Comparison of ENCODE assay signal across 1 cellular context in the genomic region with DNA sequence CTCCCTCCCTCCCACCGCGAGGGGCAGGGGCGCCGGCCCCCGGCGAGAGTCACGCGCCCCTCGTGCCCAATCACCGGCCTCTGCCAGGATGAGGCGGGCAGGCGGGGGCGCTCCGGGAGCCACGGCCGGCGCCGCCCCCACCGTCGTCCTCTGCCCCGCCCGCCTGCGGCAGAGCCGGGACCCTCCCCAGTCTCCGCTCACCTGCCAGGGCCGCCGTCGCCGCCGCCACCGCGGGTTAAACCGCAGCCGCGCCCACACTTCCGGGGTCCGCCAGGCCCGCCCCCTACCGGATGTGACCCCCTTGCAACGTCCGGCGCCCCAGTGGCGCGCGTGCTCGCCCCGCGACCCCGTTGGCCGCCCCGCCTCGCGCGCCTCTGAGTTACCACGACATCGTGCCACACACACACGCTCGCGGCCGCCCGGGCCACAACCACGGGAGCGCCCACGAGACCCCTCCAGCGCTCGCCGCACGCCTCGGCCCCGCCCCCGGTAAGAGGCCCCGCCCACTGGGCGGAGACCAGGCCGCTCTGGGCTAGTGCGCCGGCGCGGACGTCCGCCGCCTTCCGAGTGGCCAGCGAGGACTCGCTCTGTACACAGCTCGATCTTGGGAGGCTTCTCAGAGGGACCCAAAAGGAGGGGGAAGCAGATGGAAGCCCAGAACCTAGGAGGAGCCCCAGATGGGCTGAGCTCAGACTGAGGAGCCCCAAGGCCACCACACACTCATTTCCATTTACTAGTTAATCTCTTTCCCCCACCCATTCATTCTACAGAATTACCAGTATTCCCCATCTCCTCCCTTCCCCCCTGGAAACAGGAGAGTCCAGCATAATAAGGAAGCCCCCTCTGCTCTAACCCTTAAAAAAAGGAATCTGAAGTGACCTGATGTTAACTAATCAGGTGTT.
TF ChIP-seq lines count a peak whose summit lies in the region.

A gene (minus strand): TSS at position 237 of the 902 bp plus-strand sequence. CDS start 22,597 bp downstream, outside the sequence.

TF ChIP-seq in HepG2, 621 proteins besides CTCF, POLR2A, EP300 and RAD21 (continued from another document and continues in another):
- TF ChIP-seq, protein P1, sequence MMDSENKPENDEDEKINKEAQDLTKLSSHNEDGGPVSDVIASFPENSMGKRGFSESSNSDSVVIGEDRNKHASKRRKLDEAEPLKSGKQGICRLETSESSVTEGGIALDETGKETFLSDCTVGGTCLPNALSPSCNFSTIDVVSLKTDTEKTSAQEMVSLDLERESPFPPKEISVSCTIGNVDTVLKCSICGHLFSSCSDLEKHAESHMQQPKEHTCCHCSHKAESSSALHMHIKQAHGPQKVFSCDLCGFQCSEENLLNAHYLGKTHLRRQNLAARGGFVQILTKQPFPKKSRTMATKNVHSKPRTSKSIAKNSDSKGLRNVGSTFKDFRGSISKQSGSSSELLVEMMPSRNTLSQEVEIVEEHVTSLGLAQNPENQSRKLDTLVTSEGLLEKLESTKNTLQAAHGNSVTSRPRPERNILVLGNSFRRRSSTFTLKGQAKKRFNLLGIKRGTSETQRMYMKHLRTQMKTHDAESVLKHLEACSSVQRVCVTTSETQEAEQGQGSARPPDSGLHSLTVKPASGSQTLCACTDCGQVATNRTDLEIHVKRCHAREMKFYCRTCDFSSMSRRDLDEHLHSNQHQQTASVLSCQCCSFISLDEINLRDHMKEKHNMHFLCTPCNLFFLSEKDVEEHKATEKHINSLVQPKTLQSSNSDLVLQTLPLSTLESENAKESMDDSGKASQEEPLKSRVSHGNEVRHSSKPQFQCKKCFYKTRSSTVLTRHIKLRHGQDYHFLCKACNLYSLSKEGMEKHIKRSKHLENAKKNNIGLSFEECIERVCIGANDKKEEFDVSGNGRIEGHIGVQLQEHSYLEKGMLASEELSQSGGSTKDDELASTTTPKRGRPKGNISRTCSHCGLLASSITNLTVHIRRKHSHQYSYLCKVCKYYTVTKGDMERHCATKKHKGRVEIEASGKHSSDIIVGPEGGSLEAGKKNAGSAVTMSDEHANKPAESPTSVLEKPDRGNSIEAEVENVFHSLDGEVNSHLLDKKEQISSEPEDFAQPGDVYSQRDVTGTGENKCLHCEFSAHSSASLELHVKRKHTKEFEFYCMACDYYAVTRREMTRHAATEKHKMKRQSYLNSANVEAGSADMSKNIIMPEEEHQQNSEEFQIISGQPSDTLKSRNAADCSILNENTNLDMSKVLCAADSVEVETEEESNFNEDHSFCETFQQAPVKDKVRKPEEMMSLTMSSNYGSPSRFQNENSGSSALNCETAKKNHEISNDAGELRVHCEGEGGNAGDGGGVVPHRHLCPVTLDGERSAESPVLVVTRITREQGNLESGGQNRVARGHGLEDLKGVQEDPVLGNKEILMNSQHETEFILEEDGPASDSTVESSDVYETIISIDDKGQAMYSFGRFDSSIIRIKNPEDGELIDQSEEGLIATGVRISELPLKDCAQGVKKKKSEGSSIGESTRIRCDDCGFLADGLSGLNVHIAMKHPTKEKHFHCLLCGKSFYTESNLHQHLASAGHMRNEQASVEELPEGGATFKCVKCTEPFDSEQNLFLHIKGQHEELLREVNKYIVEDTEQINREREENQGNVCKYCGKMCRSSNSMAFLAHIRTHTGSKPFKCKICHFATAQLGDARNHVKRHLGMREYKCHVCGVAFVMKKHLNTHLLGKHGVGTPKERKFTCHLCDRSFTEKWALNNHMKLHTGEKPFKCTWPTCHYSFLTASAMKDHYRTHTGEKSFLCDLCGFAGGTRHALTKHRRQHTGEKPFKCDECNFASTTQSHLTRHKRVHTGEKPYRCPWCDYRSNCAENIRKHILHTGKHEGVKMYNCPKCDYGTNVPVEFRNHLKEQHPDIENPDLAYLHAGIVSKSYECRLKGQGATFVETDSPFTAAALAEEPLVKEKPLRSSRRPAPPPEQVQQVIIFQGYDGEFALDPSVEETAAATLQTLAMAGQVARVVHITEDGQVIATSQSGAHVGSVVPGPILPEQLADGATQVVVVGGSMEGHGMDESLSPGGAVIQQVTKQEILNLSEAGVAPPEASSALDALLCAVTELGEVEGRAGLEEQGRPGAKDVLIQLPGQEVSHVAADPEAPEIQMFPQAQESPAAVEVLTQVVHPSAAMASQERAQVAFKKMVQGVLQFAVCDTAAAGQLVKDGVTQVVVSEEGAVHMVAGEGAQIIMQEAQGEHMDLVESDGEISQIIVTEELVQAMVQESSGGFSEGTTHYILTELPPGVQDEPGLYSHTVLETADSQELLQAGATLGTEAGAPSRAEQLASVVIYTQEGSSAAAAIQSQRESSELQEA (CRISPR knock-in tag; IDR thresholded peaks at IDR 0.05; ENCODE audit: not compliant biosample characterization), result no peak
- no peak for TF ChIP-seq SNRNP70 (IDR thresholded peaks at IDR 0.05; ENCODE audit: low read depth, low read length)
- TF ChIP-seq HOXA9 (CRISPR knock-in tag; IDR thresholded peaks at IDR 0.05; ENCODE audit: borderline replicate concordance), result no peak
- no peak for TF ChIP-seq KLF9 (CRISPR knock-in tag; IDR thresholded peaks at IDR 0.05; ENCODE audit: low read depth)
- no peak for TF ChIP-seq ZNF75D (CRISPR knock-in tag; IDR thresholded peaks at IDR 0.05; ENCODE audit: borderline replicate concordance)
- TF ChIP-seq ZC3H13 (CRISPR knock-in tag; IDR thresholded peaks at IDR 0.05), result no peak
- no peak; the same call in 1 of the 2 replicates for TF ChIP-seq ZMYM4 (CRISPR knock-in tag; IDR thresholded peaks at IDR 0.05)
- TF ChIP-seq, protein P2, sequence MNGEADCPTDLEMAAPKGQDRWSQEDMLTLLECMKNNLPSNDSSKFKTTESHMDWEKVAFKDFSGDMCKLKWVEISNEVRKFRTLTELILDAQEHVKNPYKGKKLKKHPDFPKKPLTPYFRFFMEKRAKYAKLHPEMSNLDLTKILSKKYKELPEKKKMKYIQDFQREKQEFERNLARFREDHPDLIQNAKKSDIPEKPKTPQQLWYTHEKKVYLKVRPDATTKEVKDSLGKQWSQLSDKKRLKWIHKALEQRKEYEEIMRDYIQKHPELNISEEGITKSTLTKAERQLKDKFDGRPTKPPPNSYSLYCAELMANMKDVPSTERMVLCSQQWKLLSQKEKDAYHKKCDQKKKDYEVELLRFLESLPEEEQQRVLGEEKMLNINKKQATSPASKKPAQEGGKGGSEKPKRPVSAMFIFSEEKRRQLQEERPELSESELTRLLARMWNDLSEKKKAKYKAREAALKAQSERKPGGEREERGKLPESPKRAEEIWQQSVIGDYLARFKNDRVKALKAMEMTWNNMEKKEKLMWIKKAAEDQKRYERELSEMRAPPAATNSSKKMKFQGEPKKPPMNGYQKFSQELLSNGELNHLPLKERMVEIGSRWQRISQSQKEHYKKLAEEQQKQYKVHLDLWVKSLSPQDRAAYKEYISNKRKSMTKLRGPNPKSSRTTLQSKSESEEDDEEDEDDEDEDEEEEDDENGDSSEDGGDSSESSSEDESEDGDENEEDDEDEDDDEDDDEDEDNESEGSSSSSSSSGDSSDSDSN (CRISPR knock-in tag; IDR thresholded peaks at IDR 0.05), result no peak; the same call in 1 of the 2 replicates
- no peak for TF ChIP-seq NR2F6 (IDR thresholded peaks at IDR 0.05)
- TF ChIP-seq NR2F6 (CRISPR knock-in tag; IDR thresholded peaks at IDR 0.05), result no peak
- 0 out of 2 replicates have a peak, but pooled peaks have one; percentile 13 for TF ChIP-seq SP140L (CRISPR knock-in tag; IDR thresholded peaks at IDR 0.05; ENCODE audit: borderline replicate concordance)
- TF ChIP-seq, protein P3, sequence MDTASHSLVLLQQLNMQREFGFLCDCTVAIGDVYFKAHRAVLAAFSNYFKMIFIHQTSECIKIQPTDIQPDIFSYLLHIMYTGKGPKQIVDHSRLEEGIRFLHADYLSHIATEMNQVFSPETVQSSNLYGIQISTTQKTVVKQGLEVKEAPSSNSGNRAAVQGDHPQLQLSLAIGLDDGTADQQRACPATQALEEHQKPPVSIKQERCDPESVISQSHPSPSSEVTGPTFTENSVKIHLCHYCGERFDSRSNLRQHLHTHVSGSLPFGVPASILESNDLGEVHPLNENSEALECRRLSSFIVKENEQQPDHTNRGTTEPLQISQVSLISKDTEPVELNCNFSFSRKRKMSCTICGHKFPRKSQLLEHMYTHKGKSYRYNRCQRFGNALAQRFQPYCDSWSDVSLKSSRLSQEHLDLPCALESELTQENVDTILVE (CRISPR knock-in tag; IDR thresholded peaks at IDR 0.05), result peak; percentile 93; the same call in 1 of the 2 replicates
- TF ChIP-seq TBL1XR1 (IDR thresholded peaks at IDR 0.05; ENCODE audit: borderline replicate concordance, low read length, partially characterized antibody), result no peak
- 0 out of 2 replicates have a peak, but pooled peaks have one; percentile 3 for TF ChIP-seq NCOR1 (IDR thresholded peaks at IDR 0.05; ENCODE audit: borderline replicate concordance, low read length)
- TF ChIP-seq REXO4 (CRISPR knock-in tag; IDR thresholded peaks at IDR 0.05; ENCODE audit: borderline replicate concordance), result 0 out of 2 replicates have a peak, but pooled peaks have one; percentile 22
- TF ChIP-seq EHMT2 (IDR thresholded peaks at IDR 0.05; ENCODE audit: borderline replicate concordance, low read depth, low read length), result no peak
- peak; percentile 25; the same call in 1 of the 2 replicates for TF ChIP-seq SALL1 (CRISPR knock-in tag; IDR thresholded peaks at IDR 0.05)
- TF ChIP-seq MYC (CRISPR knock-in tag; IDR thresholded peaks at IDR 0.05; ENCODE audit: borderline replicate concordance), result peak; percentile 83
- TF ChIP-seq SMARCE1 (IDR thresholded peaks at IDR 0.05; ENCODE audit: borderline replicate concordance), result no peak
- TF ChIP-seq FOXM1 (CRISPR knock-in tag; IDR thresholded peaks at IDR 0.05), result no peak
- TF ChIP-seq NR3C1 (CRISPR knock-in tag; IDR thresholded peaks at IDR 0.05), result no peak
- TF ChIP-seq SPEN (CRISPR knock-in tag; IDR thresholded peaks at IDR 0.05; ENCODE audit: low read depth), result peak; percentile 77
- TF ChIP-seq, protein P4, sequence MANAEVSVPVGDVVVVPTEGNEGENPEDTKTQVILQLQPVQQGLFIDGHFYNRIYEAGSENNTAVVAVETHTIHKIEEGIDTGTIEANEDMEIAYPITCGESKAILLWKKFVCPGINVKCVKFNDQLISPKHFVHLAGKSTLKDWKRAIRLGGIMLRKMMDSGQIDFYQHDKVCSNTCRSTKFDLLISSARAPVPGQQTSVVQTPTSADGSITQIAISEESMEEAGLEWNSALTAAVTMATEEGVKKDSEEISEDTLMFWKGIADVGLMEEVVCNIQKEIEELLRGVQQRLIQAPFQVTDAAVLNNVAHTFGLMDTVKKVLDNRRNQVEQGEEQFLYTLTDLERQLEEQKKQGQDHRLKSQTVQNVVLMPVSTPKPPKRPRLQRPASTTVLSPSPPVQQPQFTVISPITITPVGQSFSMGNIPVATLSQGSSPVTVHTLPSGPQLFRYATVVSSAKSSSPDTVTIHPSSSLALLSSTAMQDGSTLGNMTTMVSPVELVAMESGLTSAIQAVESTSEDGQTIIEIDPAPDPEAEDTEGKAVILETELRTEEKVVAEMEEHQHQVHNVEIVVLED (CRISPR knock-in tag; IDR thresholded peaks at IDR 0.05; ENCODE audit: borderline replicate concordance), result peak; percentile 57; the same call in 1 of the 2 replicates
- TF ChIP-seq ZNF331 (CRISPR knock-in tag; IDR thresholded peaks at IDR 0.05), result no peak
- TF ChIP-seq KMT2B (CRISPR knock-in tag; IDR thresholded peaks at IDR 0.05), result no peak; the same call in 1 of the 2 replicates
- no peak for TF ChIP-seq ZFP1 (CRISPR knock-in tag; IDR thresholded peaks at IDR 0.05)
- TF ChIP-seq ZKSCAN1 (IDR thresholded peaks at IDR 0.05; ENCODE audit: low read length), result no peak
- TF ChIP-seq, protein P5, sequence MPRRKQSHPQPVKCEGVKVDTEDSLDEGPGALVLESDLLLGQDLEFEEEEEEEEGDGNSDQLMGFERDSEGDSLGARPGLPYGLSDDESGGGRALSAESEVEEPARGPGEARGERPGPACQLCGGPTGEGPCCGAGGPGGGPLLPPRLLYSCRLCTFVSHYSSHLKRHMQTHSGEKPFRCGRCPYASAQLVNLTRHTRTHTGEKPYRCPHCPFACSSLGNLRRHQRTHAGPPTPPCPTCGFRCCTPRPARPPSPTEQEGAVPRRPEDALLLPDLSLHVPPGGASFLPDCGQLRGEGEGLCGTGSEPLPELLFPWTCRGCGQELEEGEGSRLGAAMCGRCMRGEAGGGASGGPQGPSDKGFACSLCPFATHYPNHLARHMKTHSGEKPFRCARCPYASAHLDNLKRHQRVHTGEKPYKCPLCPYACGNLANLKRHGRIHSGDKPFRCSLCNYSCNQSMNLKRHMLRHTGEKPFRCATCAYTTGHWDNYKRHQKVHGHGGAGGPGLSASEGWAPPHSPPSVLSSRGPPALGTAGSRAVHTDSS (CRISPR knock-in tag; conservative IDR thresholded peaks at IDR 0.05), result no peak
- TF ChIP-seq, protein P6, sequence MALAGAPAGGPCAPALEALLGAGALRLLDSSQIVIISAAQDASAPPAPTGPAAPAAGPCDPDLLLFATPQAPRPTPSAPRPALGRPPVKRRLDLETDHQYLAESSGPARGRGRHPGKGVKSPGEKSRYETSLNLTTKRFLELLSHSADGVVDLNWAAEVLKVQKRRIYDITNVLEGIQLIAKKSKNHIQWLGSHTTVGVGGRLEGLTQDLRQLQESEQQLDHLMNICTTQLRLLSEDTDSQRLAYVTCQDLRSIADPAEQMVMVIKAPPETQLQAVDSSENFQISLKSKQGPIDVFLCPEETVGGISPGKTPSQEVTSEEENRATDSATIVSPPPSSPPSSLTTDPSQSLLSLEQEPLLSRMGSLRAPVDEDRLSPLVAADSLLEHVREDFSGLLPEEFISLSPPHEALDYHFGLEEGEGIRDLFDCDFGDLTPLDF (CRISPR knock-in tag; IDR thresholded peaks at IDR 0.05), result no peak
- peak; percentile 16; the same call in 1 of the 2 replicates for TF ChIP-seq ZNF746 (CRISPR knock-in tag; IDR thresholded peaks at IDR 0.05)
- TF ChIP-seq, protein P7, sequence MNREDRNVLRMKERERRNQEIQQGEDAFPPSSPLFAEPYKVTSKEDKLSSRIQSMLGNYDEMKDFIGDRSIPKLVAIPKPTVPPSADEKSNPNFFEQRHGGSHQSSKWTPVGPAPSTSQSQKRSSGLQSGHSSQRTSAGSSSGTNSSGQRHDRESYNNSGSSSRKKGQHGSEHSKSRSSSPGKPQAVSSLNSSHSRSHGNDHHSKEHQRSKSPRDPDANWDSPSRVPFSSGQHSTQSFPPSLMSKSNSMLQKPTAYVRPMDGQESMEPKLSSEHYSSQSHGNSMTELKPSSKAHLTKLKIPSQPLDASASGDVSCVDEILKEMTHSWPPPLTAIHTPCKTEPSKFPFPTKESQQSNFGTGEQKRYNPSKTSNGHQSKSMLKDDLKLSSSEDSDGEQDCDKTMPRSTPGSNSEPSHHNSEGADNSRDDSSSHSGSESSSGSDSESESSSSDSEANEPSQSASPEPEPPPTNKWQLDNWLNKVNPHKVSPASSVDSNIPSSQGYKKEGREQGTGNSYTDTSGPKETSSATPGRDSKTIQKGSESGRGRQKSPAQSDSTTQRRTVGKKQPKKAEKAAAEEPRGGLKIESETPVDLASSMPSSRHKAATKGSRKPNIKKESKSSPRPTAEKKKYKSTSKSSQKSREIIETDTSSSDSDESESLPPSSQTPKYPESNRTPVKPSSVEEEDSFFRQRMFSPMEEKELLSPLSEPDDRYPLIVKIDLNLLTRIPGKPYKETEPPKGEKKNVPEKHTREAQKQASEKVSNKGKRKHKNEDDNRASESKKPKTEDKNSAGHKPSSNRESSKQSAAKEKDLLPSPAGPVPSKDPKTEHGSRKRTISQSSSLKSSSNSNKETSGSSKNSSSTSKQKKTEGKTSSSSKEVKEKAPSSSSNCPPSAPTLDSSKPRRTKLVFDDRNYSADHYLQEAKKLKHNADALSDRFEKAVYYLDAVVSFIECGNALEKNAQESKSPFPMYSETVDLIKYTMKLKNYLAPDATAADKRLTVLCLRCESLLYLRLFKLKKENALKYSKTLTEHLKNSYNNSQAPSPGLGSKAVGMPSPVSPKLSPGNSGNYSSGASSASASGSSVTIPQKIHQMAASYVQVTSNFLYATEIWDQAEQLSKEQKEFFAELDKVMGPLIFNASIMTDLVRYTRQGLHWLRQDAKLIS (CRISPR knock-in tag; IDR thresholded peaks at IDR 0.05), result no peak
